In genomic region chr11:118896921-118897591, GRCh38 we compare ENCODE assay signal across 15 cellular contexts. TPM values are rescaled to one million over a fixed set of nuclear protein-coding genes. Genes with fewer than 3 reads are reported as not detected.
A peak's percentile ranks its signal among the peaks of the same experiment; 100 is the strongest.
DNase-seq lines count a peak whose midpoint lies in the region; TF ChIP-seq lines count a peak whose summit lies in the region.
"Had no signal": no experiment of that assay in that cellular context is flagged by ENCODE, and none has a peak within 500 bp of the region (broad histone marks: within the 10 kb centered on the region; RNA-seq: fewer than 3 reads in every experiment).

No MANE protein-coding gene starts in this region.

- no peaks in the 10 kb centered on the region for H3K27me3 Mint-ChIP-seq in activated CD4-positive, alpha-beta T cell treated with anti-CD3 and anti-CD28 coated beads, Interleukin-2, amount 10 ng/mL, durations not matched to agents 7 days and 5 days
- H3K27me3 Mint-ChIP-seq in IgD-negative memory B cell (no peaks in the 10 kb centered on the region), brain (peaks cover 5% of the 10 kb centered on the region), progenitor cell of endocrine pancreas (peaks cover 15% of the 10 kb centered on the region)

- POLR2A ChIA-PET in activated CD4-positive, alpha-beta T cell treated with anti-CD3 and anti-CD28 coated beads, Interleukin-2, amount 10 ng/mL, durations not matched to agents 7 days and 5 days (lab: Charles Lee) = no interaction called here
- POLR2A ChIA-PET in HEK293T (lab: Yijun Ruan, JAX) = no interaction called here

- peaks cover 44% of the 10 kb centered on the region for H3K36me3 Mint-ChIP-seq in activated CD4-positive, alpha-beta T cell treated with anti-CD3 and anti-CD28 coated beads, Interleukin-2, amount 10 ng/mL, durations not matched to agents 7 days and 5 days (ENCODE audit: low read depth)
- H3K36me3 Mint-ChIP-seq in IgD-negative memory B cell (no peaks in the 10 kb centered on the region), brain (peaks cover 27% of the 10 kb centered on the region), progenitor cell of endocrine pancreas (ENCODE audit: insufficient read depth) (peaks cover 7% of the 10 kb centered on the region)

- H3K27ac Mint-ChIP-seq in activated CD4-positive, alpha-beta T cell treated with anti-CD3 and anti-CD28 coated beads, Interleukin-2, amount 10 ng/mL, durations not matched to agents 7 days and 5 days = peak overlapping the region; percentile 88
- H3K27ac Mint-ChIP-seq in IgD-negative memory B cell = peak overlapping the region; percentile 90 to 96 (median 92)
- H3K27ac Mint-ChIP-seq in brain = peak overlapping the region in 3 of 5 experiments; percentile 66 to 77 (median 76)
- H3K27ac Mint-ChIP-seq in progenitor cell of endocrine pancreas = peak overlapping the region; percentile 69

- DNase-seq in activated CD4-positive, alpha-beta T cell treated with anti-CD3 and anti-CD28 coated beads, Interleukin-2, amount 10 ng/mL, durations not matched to agents 7 days and 5 days = no peak
- no peak for DNase-seq in activated CD4-positive, alpha-beta T cell treated with anti-CD3 and anti-CD28 coated beads for 1 hour
- DNase-seq in progenitor cell of endocrine pancreas (ENCODE audit: low spot score, unreplicated experiment) (no peak), OCI-M1 (lab: John Stamatoyannopoulos, UW) (no peak), H4 (ENCODE audit: low spot score) (no peak), HEK293T (ENCODE audit: extremely low spot score) (no peak)
- DNase-seq: dermis blood vessel endothelial cell, DMS79, NCI-H774 had no signal

- no peaks in the 10 kb centered on the region for H3K9me3 Mint-ChIP-seq in activated CD4-positive, alpha-beta T cell treated with anti-CD3 and anti-CD28 coated beads, Interleukin-2, amount 10 ng/mL, durations not matched to agents 7 days and 5 days
- H3K9me3 Mint-ChIP-seq in IgD-negative memory B cell (no peaks in the 10 kb centered on the region), brain (no peaks in the 10 kb centered on the region), progenitor cell of endocrine pancreas (ENCODE audit: low read depth) (no peaks in the 10 kb centered on the region)

- H3K4me3 Mint-ChIP-seq in activated CD4-positive, alpha-beta T cell treated with anti-CD3 and anti-CD28 coated beads, Interleukin-2, amount 10 ng/mL, durations not matched to agents 7 days and 5 days = no peak overlapping the region
- peak overlapping the region; percentile 64 to 92 (median 80) for H3K4me3 Mint-ChIP-seq in IgD-negative memory B cell
- no peak overlapping the region for H3K4me3 Mint-ChIP-seq in brain
- H3K4me3 Mint-ChIP-seq in progenitor cell of endocrine pancreas (ENCODE audit: low read depth) = no peak overlapping the region

- TF ChIP-seq CTCF in brain (conservative IDR thresholded peaks at IDR 0.05) (no peak), progenitor cell of endocrine pancreas (IDR thresholded peaks at IDR 0.05; ENCODE audit: unreplicated experiment) (no peak)

- peaks cover 60% of the 10 kb centered on the region for H3K4me1 Mint-ChIP-seq in activated CD4-positive, alpha-beta T cell treated with anti-CD3 and anti-CD28 coated beads, Interleukin-2, amount 10 ng/mL, durations not matched to agents 7 days and 5 days
- peaks cover 50 to 55% (median 51%) of the 10 kb centered on the region in 3 donors for H3K4me1 Mint-ChIP-seq in IgD-negative memory B cell
- peaks cover 4% of the 10 kb centered on the region for H3K4me1 Mint-ChIP-seq in brain
- H3K4me1 Mint-ChIP-seq in progenitor cell of endocrine pancreas (ENCODE audit: low read depth) = peaks cover 8% of the 10 kb centered on the region

- CTCF ChIA-PET in activated CD4-positive, alpha-beta T cell treated with anti-CD3 and anti-CD28 coated beads, Interleukin-2, amount 10 ng/mL, durations not matched to agents 7 days and 5 days (lab: Charles Lee) = interaction anchor here (3.3 kb wide), 1 partner anchor 16 kb away, joined by 30 read pairs; the partner anchor contains the start of gene CXCR5
- CTCF ChIA-PET in HEK293T (lab: Yijun Ruan, JAX) = no interaction called here

TF ChIP-seq in HEK293T, 16 proteins besides CTCF, POLR2A, EP300 and RAD21:
- TF ChIP-seq CTBP1 (IDR thresholded peaks at IDR 0.05; ENCODE audit: borderline replicate concordance) (no peak), PKNOX1 (IDR thresholded peaks at IDR 0.05) (no peak), SP1 (IDR thresholded peaks at IDR 0.05) (no peak), HDGF (IDR thresholded peaks at IDR 0.05; ENCODE audit: borderline replicate concordance) (no peak), FOXK2 (IDR thresholded peaks at IDR 0.05) (no peak)

RNA-seq across cellular contexts. Expression of gene CXCR5, which starts 13.4 kb away (rescaled TPM):
- under 1 TPM; 0.50 to 0.52 TPM for total RNA-seq in activated CD4-positive, alpha-beta T cell treated with anti-CD3 and anti-CD28 coated beads, Interleukin-2, amount 10 ng/mL, durations not matched to agents 7 days and 5 days
- polyA plus RNA-seq in IgD-negative memory B cell (93.4 TPM), brain (ENCODE audit: insufficient read depth, low read depth, low replicate concordance) (0.07 TPM)
- not detected in 2 replicates for total RNA-seq in progenitor cell of endocrine pancreas
- not detected in 2 replicates for total RNA-seq in H4 (2014; rRNA removed; shearing (Covaris generic))
- total RNA-seq: dermis blood vessel endothelial cell, myocyte, skeletal muscle tissue, urinary bladder had no signal

RNA-seq across cellular contexts. Expression of gene BCL9L, which starts 28.7 kb away (rescaled TPM):
- 100 to 1,000 TPM; 103 to 109 TPM for total RNA-seq in activated CD4-positive, alpha-beta T cell treated with anti-CD3 and anti-CD28 coated beads, Interleukin-2, amount 10 ng/mL, durations not matched to agents 7 days and 5 days
- 2.8 TPM for polyA plus RNA-seq in IgD-negative memory B cell
- 13.5 TPM for polyA plus RNA-seq in brain (ENCODE audit: insufficient read depth, low read depth, low replicate concordance)
- total RNA-seq in progenitor cell of endocrine pancreas = 26.4 and 30.3 TPM in 2 replicates
- total RNA-seq in H4 (2014; rRNA removed; shearing (Covaris generic)) = 3.3 and 7.5 TPM in 2 replicates

RNA-seq across cellular contexts. Expression of gene UPK2, which starts 59.0 kb away (rescaled TPM):
- under 1 TPM in 1 of 2 experiments, not detected in 1; 0.60 TPM for total RNA-seq in activated CD4-positive, alpha-beta T cell treated with anti-CD3 and anti-CD28 coated beads, Interleukin-2, amount 10 ng/mL, durations not matched to agents 7 days and 5 days
- polyA plus RNA-seq in IgD-negative memory B cell (not detected), brain (ENCODE audit: insufficient read depth, low read depth, low replicate concordance) (3.0 TPM)
- total RNA-seq in progenitor cell of endocrine pancreas = 0.41 TPM in 1 of 2 replicates, not detected in the other
- total RNA-seq in H4 (2014; rRNA removed; shearing (Covaris generic)) = not detected in 2 replicates
- total RNA-seq: adrenal gland, dermis blood vessel endothelial cell, myocyte, skeletal muscle tissue had no signal

Comparison
In these comparisons a context has a peak if more than half of its experiments do, and no peak if none do; other contexts are left out.
1. H3K4me3 Mint-ChIP-seq: peak in IgD-negative memory B cell (4 of 4); none in activated CD4-positive, alpha-beta T cell treated with anti-CD3 and anti-CD28 coated beads, Interleukin-2, amount 10 ng/mL, durations not matched to agents 7 days and 5 days (single experiment), brain (0 of 5) and progenitor cell of endocrine pancreas (single experiment).
2. Peak in every context shown above with its lines, with median percentiles within 50 percentile points of each other: H3K27ac Mint-ChIP-seq.